In genomic region chr4:33088713-33089112, GRCh38 we compare ENCODE assay signal across 27 cellular contexts.
"Had no signal": no experiment of that assay in that cellular context is flagged by ENCODE, and none has a peak within 500 bp of the region (broad histone marks: within the 10 kb centered on the region; RNA-seq: fewer than 3 reads in every experiment).

No MANE protein-coding gene starts in this region.

- H3K27ac ChIP-seq: esophagus muscularis mucosa, foreskin keratinocyte, heart left ventricle, parathyroid adenoma, psoas muscle, spleen, suprapubic skin, tibial artery, upper lobe of right lung had no signal

- H3K36me3 ChIP-seq: esophagus muscularis mucosa, heart left ventricle, spleen, suprapubic skin, tibial artery, upper lobe of right lung had no signal

- H3K27ac Mint-ChIP-seq: activated naive CD4-positive, alpha-beta T cell treated with anti-CD3 and anti-CD28 coated beads, Interleukin-2, amount 50 U/mL, for 72 hours; activated T-cell treated with anti-CD3 and anti-CD28 coated beads, Interleukin-2, amount 50 U/mL, for 72 hours; brain; dendritic cell treated with granulocyte-macrophage colony-stimulating factor and Interleukin-4, amounts not matched to agents 40 ng/mL and 50 ng/mL, for 4 days; endodermal cell; immature natural killer cell; memory B cell; naive thymus-derived CD4-positive, alpha-beta T cell had no signal

- H3K4me1 Mint-ChIP-seq: endodermal cell; immature natural killer cell; memory B cell; naive thymus-derived CD4-positive, alpha-beta T cell had no signal

- DNase-seq: activated CD4-positive, alpha-beta T cell treated with anti-CD3 and anti-CD28 coated beads for 4 hours; activated CD4-positive, alpha-beta T cell treated with anti-CD3 and anti-CD28 coated beads, Interleukin-2, amount 50 U/mL, for 4 hours; activated naive CD4-positive, alpha-beta T cell; activated T-cell treated with anti-CD3 and anti-CD28 coated beads for 4 hours; activated T-cell treated with anti-CD3 and anti-CD28 coated beads, Interleukin-2, amount 50 U/mL, for 72 hours; aorta; endodermal cell; foreskin keratinocyte; heart left ventricle; hypothalamus; immature natural killer cell; kidney; left colon; midbrain; naive thymus-derived CD4-positive, alpha-beta T cell; psoas muscle; spleen; stimulated activated naive CD4-positive, alpha-beta T cell; tibial artery; upper lobe of right lung had no signal

- H3K36me3 Mint-ChIP-seq: activated naive CD4-positive, alpha-beta T cell treated with anti-CD3 and anti-CD28 coated beads, Interleukin-2, amount 50 U/mL, for 72 hours; brain; immature natural killer cell; memory B cell; naive thymus-derived CD4-positive, alpha-beta T cell had no signal

- H3K9ac ChIP-seq: parathyroid adenoma had no signal

- H3K4me3 ChIP-seq: esophagus muscularis mucosa, heart left ventricle, psoas muscle, spleen, suprapubic skin, tibial artery, upper lobe of right lung had no signal

- H3K27me3 Mint-ChIP-seq: brain; dendritic cell treated with granulocyte-macrophage colony-stimulating factor and Interleukin-4, amounts not matched to agents 40 ng/mL and 50 ng/mL, for 4 days; memory B cell; naive thymus-derived CD4-positive, alpha-beta T cell had no signal

- H3K79me2 ChIP-seq: parathyroid adenoma had no signal

- H3K27me3 ChIP-seq: esophagus muscularis mucosa, foreskin keratinocyte, heart left ventricle, spleen, suprapubic skin, tibial artery, upper lobe of right lung had no signal

- ATAC-seq: activated naive CD4-positive, alpha-beta T cell treated with anti-CD3 and anti-CD28 coated beads, Interleukin-2, amount 50 U/mL, for 72 hours; activated T-cell treated with anti-CD3 and anti-CD28 coated beads, Interleukin-2, amount 50 U/mL, for 72 hours; foreskin keratinocyte; heart left ventricle; left colon; naive thymus-derived CD4-positive, alpha-beta T cell; psoas muscle; upper lobe of right lung had no signal

- H3K9me3 Mint-ChIP-seq: brain; dendritic cell treated with granulocyte-macrophage colony-stimulating factor and Interleukin-4, amounts not matched to agents 40 ng/mL and 50 ng/mL, for 4 days; endodermal cell had no signal

- H3K4me1 ChIP-seq: foreskin keratinocyte, heart left ventricle, parathyroid adenoma, psoas muscle, spleen, suprapubic skin, tibial artery, upper lobe of right lung had no signal

- H2AFZ ChIP-seq: parathyroid adenoma had no signal

- H3K9me3 ChIP-seq: esophagus muscularis mucosa, heart left ventricle, psoas muscle, spleen, suprapubic skin, tibial artery, upper lobe of right lung had no signal

- H3K4me3 Mint-ChIP-seq: activated T-cell treated with anti-CD3 and anti-CD28 coated beads, Interleukin-2, amount 50 U/mL, for 72 hours; brain; dendritic cell treated with granulocyte-macrophage colony-stimulating factor and Interleukin-4, amounts not matched to agents 40 ng/mL and 50 ng/mL, for 4 days; endodermal cell; immature natural killer cell; memory B cell; naive thymus-derived CD4-positive, alpha-beta T cell had no signal
